Comparison of ENCODE assay signal across 9 cellular contexts in genomic region chr18:58687871-58688308, GRCh38. TPM values are rescaled to one million over a fixed set of nuclear protein-coding genes. Genes with fewer than 3 reads are reported as not detected.
DNase-seq lines count a peak whose midpoint lies in the region; ATAC-seq, FAIRE-seq and TF ChIP-seq lines count a peak whose summit lies in the region.
"Had no signal": no experiment of that assay in that cellular context is flagged by ENCODE, and none has a peak within 500 bp of the region (broad histone marks: within the 10 kb centered on the region; RNA-seq: fewer than 3 reads in every experiment).

No MANE protein-coding gene starts in this region.

- CTCF ChIA-PET in endothelial cell of umbilical vein (lab: Charles Lee), result no interaction called here

- POLR2A ChIA-PET in endothelial cell of umbilical vein (lab: Charles Lee), result no interaction called here

- peaks cover 4% of the 10 kb centered on the region for H3K4me1 ChIP-seq in endothelial cell of umbilical vein (ENCODE audit: control insufficient read depth, extremely low read depth, insufficient read depth, low read length)
- peaks cover 0 to 2% of the 10 kb centered on the region in 2 donors for H3K4me1 ChIP-seq in right atrium auricular region

- no peak for FAIRE-seq in endothelial cell of umbilical vein (lab: Jason Lieb, UNC)

- H3K27me3 Mint-ChIP-seq in mesothelial cell of epicardium (ENCODE audit: low read depth), result no peaks in the 10 kb centered on the region

- H3K36me3 Mint-ChIP-seq in mesothelial cell of epicardium, result peaks cover 35% of the 10 kb centered on the region

- H3K4me1 Mint-ChIP-seq in mesothelial cell of epicardium, result peaks cover 8% of the 10 kb centered on the region

- no peak overlapping the region for H3K9ac ChIP-seq in endothelial cell of umbilical vein (replicated peaks; ENCODE audit: extremely low read depth, insufficient read depth, low read length)

- no peaks in the 10 kb centered on the region for H3K9me3 ChIP-seq in endothelial cell of umbilical vein (replicated peaks; ENCODE audit: control insufficient read depth, insufficient read depth, low read length)
- H3K9me3 ChIP-seq in right atrium auricular region, result no peaks in the 10 kb centered on the region

- H3K4me3 ChIP-seq in GM12865 (ENCODE audit: low read depth, low read length) (no peak overlapping the region), endothelial cell of umbilical vein (replicated peaks in 1 of 3; ENCODE audit: insufficient read depth in 1 of 3, low read depth in 1 of 3, low read length in 3 of 3) (no peak overlapping the region), right atrium auricular region (no peak overlapping the region)

- intact Hi-C loops in endothelial cell of umbilical vein (cut with micrococcal nuclease), result no loop called here

- TF ChIP-seq POLR2A in endothelial cell of umbilical vein (IDR thresholded peaks at IDR 0.05; ENCODE audit: low read depth, low read length), result no peak

- no peaks in the 10 kb centered on the region for H3K79me2 ChIP-seq in endothelial cell of umbilical vein (ENCODE audit: control insufficient read depth, insufficient read depth, low read length)

- no peaks in the 10 kb centered on the region for H3K36me3 ChIP-seq in endothelial cell of umbilical vein (ENCODE audit: control insufficient read depth in 2 of 2, extremely low read depth in 1 of 2, insufficient read depth in 2 of 2, low read length in 2 of 2)
- H3K36me3 ChIP-seq in right atrium auricular region, result no peaks in the 10 kb centered on the region

- BruUV-seq in endothelial cell of umbilical vein (replicated peaks; lab: Mats Ljungman, UMichigan), result no TSS peak

- no peak overlapping the region for H3K4me2 ChIP-seq in endothelial cell of umbilical vein (ENCODE audit: insufficient read depth, low read length)

- H3K9me1 ChIP-seq in endothelial cell of umbilical vein (replicated peaks; ENCODE audit: control insufficient read depth, extremely low read depth, insufficient read depth, low read length), result no peaks in the 10 kb centered on the region

- peaks cover 5% of the 10 kb centered on the region for H3K9me3 Mint-ChIP-seq in mesothelial cell of epicardium

- dilution Hi-C loops in endothelial cell of umbilical vein (cut with MboI; ENCODE audit: extremely low pct_ligation_motif_present, low sequenced_read_pairs), result no loop called here

- peak; percentile 79 for ATAC-seq in GM21825 (IDR thresholded peaks at IDR 0.05; ENCODE audit: unreplicated experiment)

- H3K27me3 ChIP-seq in endothelial cell of umbilical vein (ENCODE audit: control insufficient read depth in 2 of 2, insufficient read depth in 2 of 2, low read length in 2 of 2) (no peaks in the 10 kb centered on the region), right atrium auricular region (no peaks in the 10 kb centered on the region)

- H2AFZ ChIP-seq in endothelial cell of umbilical vein (ENCODE audit: low read depth, low read length), result no peak overlapping the region

- DNase-seq in GM12865 (ENCODE audit: low read depth) (peak; percentile 85), T-helper 22 cell (ENCODE audit: low read depth) (peak; percentile 69), endothelial cell of umbilical vein (ENCODE audit: low read depth, low spot score) (peak; percentile 18), mesothelial cell of epicardium (ENCODE audit: low spot score in 2 of 2, unreplicated experiment in 2 of 2) (no peak), amygdala (lab: John Stamatoyannopoulos, UW) (no peak), right atrium auricular region (ENCODE audit: low spot score) (no peak), retina (no peak)

- no peak overlapping the region for H3K4me3 Mint-ChIP-seq in mesothelial cell of epicardium

- H3K27ac ChIP-seq in endothelial cell of umbilical vein (ENCODE audit: insufficient read depth, low read depth, low read length) (no peak overlapping the region), right atrium auricular region (no peak overlapping the region)

- TF ChIP-seq CTCF in GM12865 (IDR thresholded peaks at IDR 0.05; ENCODE audit: insufficient read depth, low read depth, low read length, missing control alignments) (no peak), endothelial cell of umbilical vein (IDR thresholded peaks at IDR 0.05; ENCODE audit: extremely low read depth in 1 of 2, insufficient read depth in 1 of 2, low read depth in 1 of 2, low read length in 2 of 2) (no peak), mesothelial cell of epicardium (IDR thresholded peaks at IDR 0.05; ENCODE audit: unreplicated experiment) (no peak), right atrium auricular region (IDR thresholded peaks at IDR 0.05) (no peak)

- H4K20me1 ChIP-seq in endothelial cell of umbilical vein (replicated peaks; ENCODE audit: control insufficient read depth, extremely low read depth, insufficient read depth, low read length), result no peaks in the 10 kb centered on the region

- no peak overlapping the region for H3K27ac Mint-ChIP-seq in mesothelial cell of epicardium

TF ChIP-seq in endothelial cell of umbilical vein, 7 proteins besides CTCF, POLR2A, EP300 and RAD21:
- TF ChIP-seq GATA2 (IDR thresholded peaks at IDR 0.05; ENCODE audit: insufficient read depth, insufficient read length, low read depth, low read length), result no peak
- no peak for TF ChIP-seq POLR2AphosphoS5 (IDR thresholded peaks at IDR 0.05; ENCODE audit: insufficient read depth, low read depth, low read length)
- no peak for TF ChIP-seq FOS (IDR thresholded peaks at IDR 0.05; ENCODE audit: borderline replicate concordance, insufficient read depth, low read length)
- TF ChIP-seq MYC (IDR thresholded peaks at IDR 0.05; ENCODE audit: low read depth, low read length), result no peak
- no peak for TF ChIP-seq MAX (IDR thresholded peaks at IDR 0.05; ENCODE audit: insufficient read depth, insufficient read length)
- TF ChIP-seq EZH2 (IDR thresholded peaks at IDR 0.05; ENCODE audit: borderline replicate concordance, low read depth, low read length, severe bottlenecking), result no peak
- no peak for TF ChIP-seq JUN (IDR thresholded peaks at IDR 0.05; ENCODE audit: borderline replicate concordance, insufficient read depth, insufficient read length, low read depth)

RNA-seq across cellular contexts. Expression of gene MALT1, which starts 16.6 kb away (rescaled TPM):
- total RNA-seq in endothelial cell of umbilical vein, result 5.1 and 8.8 TPM in 2 replicates
- 2.8 and 3.2 TPM in 2 replicates for polyA plus RNA-seq in endothelial cell of umbilical vein
- 3.7 TPM in 2 replicates for polyA plus RNA-seq in endothelial cell of umbilical vein (2011; cell fraction: cytosol; rRNA removed)
- polyA plus RNA-seq in endothelial cell of umbilical vein (2011; cell fraction: nucleus; rRNA removed), result 5.9 and 6.7 TPM in 2 replicates
- polyA plus RNA-seq in endothelial cell of umbilical vein (2012), result 2.9 and 3.4 TPM in 2 replicates
- 3.8 and 7.6 TPM in 2 replicates for polyA minus RNA-seq in endothelial cell of umbilical vein
- polyA minus RNA-seq in endothelial cell of umbilical vein (2011; cell fraction: cytosol; rRNA and poly(A)+ RNA removed), result 14.6 TPM
- polyA minus RNA-seq in endothelial cell of umbilical vein (2011; cell fraction: nucleus; rRNA and poly(A)+ RNA removed), result 4.8 and 6.5 TPM in 2 replicates
- total RNA-seq in mesothelial cell of epicardium, result 24.3 to 25.8 TPM (median 25.3 TPM) in 3 replicates
- total RNA-seq in right atrium auricular region, result 10 to 100 TPM in 1 of 2 donors, 1 to 10 TPM in 1; 9.9 to 10.9 TPM

RNA-seq across cellular contexts. Expression of gene ALPK2, which starts 59.0 kb away (rescaled TPM):
- total RNA-seq in endothelial cell of umbilical vein (not detected in 2 replicates), mesothelial cell of epicardium (5.6 to 6.4 TPM (median 5.8 TPM) in 3 replicates), right atrium auricular region (100 to 1,000 TPM; 160 to 166 TPM)
- not detected in 2 replicates for polyA plus RNA-seq in endothelial cell of umbilical vein
- not detected in 2 replicates for polyA plus RNA-seq in endothelial cell of umbilical vein (2011; cell fraction: cytosol; rRNA removed)
- polyA plus RNA-seq in endothelial cell of umbilical vein (2011; cell fraction: nucleus; rRNA removed), result not detected in 2 replicates
- polyA plus RNA-seq in endothelial cell of umbilical vein (2012), result not detected in 2 replicates
- polyA minus RNA-seq in endothelial cell of umbilical vein, result not detected in 2 replicates
- not detected for polyA minus RNA-seq in endothelial cell of umbilical vein (2011; cell fraction: cytosol; rRNA and poly(A)+ RNA removed)
- not detected in 2 replicates for polyA minus RNA-seq in endothelial cell of umbilical vein (2011; cell fraction: nucleus; rRNA and poly(A)+ RNA removed)
- total RNA-seq: SK-MEL-5 had no signal

Comparison
In these comparisons a context has a peak if more than half of its experiments do, and no peak if none do; other contexts are left out.
1. DNase-seq: peak in GM12865 (single experiment), T-helper 22 cell (single experiment) and endothelial cell of umbilical vein (single experiment); none in mesothelial cell of epicardium (0 of 2), amygdala (0 of 56), right atrium auricular region (single experiment) and retina (single experiment).
2. RNA of gene ALPK2, which starts 59.0 kb away (total RNA-seq): 160 to 166 TPM in right atrium auricular region; 5.6 to 6.4 TPM in mesothelial cell of epicardium and not detected in endothelial cell of umbilical vein; every median in the first group is over 10 times any median in the second.